11 cellular contexts compared by ENCODE assay signal in the genomic region with DNA sequence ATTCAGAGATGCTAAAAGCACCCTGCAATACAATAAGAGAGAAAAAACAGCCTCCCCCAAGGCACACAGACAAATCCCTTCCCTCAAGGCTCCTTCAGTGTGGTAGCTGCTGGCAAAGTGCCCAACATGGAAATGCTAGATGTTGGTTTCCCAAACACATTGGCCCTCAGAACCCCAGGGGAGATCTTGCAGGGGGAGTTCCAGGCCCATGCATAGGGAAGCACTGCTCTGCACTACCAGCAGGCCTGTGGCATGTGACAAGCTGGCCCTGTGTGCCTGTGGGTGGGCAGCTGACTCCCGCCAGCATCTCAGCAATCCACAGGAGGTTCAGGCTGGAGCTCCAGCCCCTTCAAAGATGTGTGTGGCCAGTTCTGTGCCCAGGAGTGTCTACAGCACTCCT. TPM values are rescaled to one million over a fixed set of nuclear protein-coding genes. Genes with fewer than 3 reads are reported as not detected.
DNase-seq lines count a peak whose midpoint lies in the region; ATAC-seq and TF ChIP-seq lines count a peak whose summit lies in the region.
"Had no signal": no experiment of that assay in that cellular context is flagged by ENCODE, and none has a peak within 500 bp of the region (broad histone marks: within the 10 kb centered on the region; RNA-seq: fewer than 3 reads in every experiment).

No MANE protein-coding gene starts in this region.

- no peaks in the 10 kb centered on the region for H3K36me3 Mint-ChIP-seq in CD8-positive, alpha-beta T cell
- H3K36me3 Mint-ChIP-seq in activated B cell treated with CpG ODN at 0.5 μM for 24 hours (ENCODE audit: low read depth) (no peaks in the 10 kb centered on the region), neural progenitor cell (no peaks in the 10 kb centered on the region)

- H3K4me3 ChIP-seq in CD8-positive, alpha-beta T cell (ENCODE audit: low read depth, low read length): no peak overlapping the region
- H3K4me3 ChIP-seq in neural progenitor cell: no peak overlapping the region
- H3K4me3 ChIP-seq: prostate gland had no signal

- no peak for TF ChIP-seq CTCF in CD8-positive, alpha-beta T cell (IDR thresholded peaks at IDR 0.05)
- TF ChIP-seq CTCF in activated B cell treated with CpG ODN at 0.5 μM for 24 hours (IDR thresholded peaks at IDR 0.05) (no peak), neural progenitor cell (IDR thresholded peaks at IDR 0.05) (no peak)

- H3K27ac Mint-ChIP-seq in CD8-positive, alpha-beta T cell: peak overlapping the region; percentile 83
- H3K27ac Mint-ChIP-seq in activated B cell treated with CpG ODN at 0.5 μM for 24 hours: peak overlapping the region; percentile 88
- no peak overlapping the region for H3K27ac Mint-ChIP-seq in neural progenitor cell

- no peak for DNase-seq in CD8-positive, alpha-beta T cell
- DNase-seq in activated B cell treated with CpG ODN at 0.5 μM for 24 hours: no peak
- DNase-seq in myocyte (ENCODE audit: low read depth): peak; percentile 65
- DNase-seq in globus pallidus (ENCODE audit: low spot score): no peak
- no peak for DNase-seq in HEK293T (ENCODE audit: extremely low spot score)
- DNase-seq in neural progenitor cell (ENCODE audit: low spot score): no peak
- DNase-seq in inferior parietal cortex (ENCODE audit: extremely low spot score): no peak
- DNase-seq: Karpas-422, kidney glomerular epithelial cell had no signal

- no peaks in the 10 kb centered on the region for H3K36me3 ChIP-seq in CD8-positive, alpha-beta T cell (ENCODE audit: insufficient read depth, low read length)
- no peaks in the 10 kb centered on the region for H3K36me3 ChIP-seq in neural progenitor cell
- H3K36me3 ChIP-seq: prostate gland had no signal

- no peaks in the 10 kb centered on the region for H3F3A ChIP-seq in neural progenitor cell (ENCODE audit: low read depth)

- peaks cover 24% of the 10 kb centered on the region for H3K4me1 ChIP-seq in CD8-positive, alpha-beta T cell (ENCODE audit: insufficient read depth, low read length)
- no peaks in the 10 kb centered on the region for H3K4me1 ChIP-seq in neural progenitor cell
- H3K4me1 ChIP-seq: prostate gland had no signal

- H3K4me3 Mint-ChIP-seq in CD8-positive, alpha-beta T cell: no peak overlapping the region
- peak overlapping the region; percentile 59 for H3K4me3 Mint-ChIP-seq in activated B cell treated with CpG ODN at 0.5 μM for 24 hours
- H3K4me3 Mint-ChIP-seq in neural progenitor cell: no peak overlapping the region

- H3K27me3 ChIP-seq in CD8-positive, alpha-beta T cell (ENCODE audit: insufficient read depth, low read length): no peaks in the 10 kb centered on the region
- no peaks in the 10 kb centered on the region for H3K27me3 ChIP-seq in neural progenitor cell

- H3K9me3 Mint-ChIP-seq in CD8-positive, alpha-beta T cell: no peaks in the 10 kb centered on the region
- H3K9me3 Mint-ChIP-seq in activated B cell treated with CpG ODN at 0.5 μM for 24 hours: no peaks in the 10 kb centered on the region
- H3K9me3 Mint-ChIP-seq in neural progenitor cell: no peaks in the 10 kb centered on the region

- no peak overlapping the region for H2AFZ ChIP-seq in neural progenitor cell (replicated peaks)

- H3K4me2 ChIP-seq in neural progenitor cell: no peak overlapping the region

- CTCF ChIA-PET in CD8-positive, alpha-beta T cell (lab: Charles Lee): interaction anchor here (1.7 kb wide), 1 partner anchor 10 kb away, joined by 4 read pairs; no protein-coding TSS in a partner anchor
- CTCF ChIA-PET in activated B cell treated with CpG ODN at 0.5 μM for 24 hours (lab: Charles Lee): interaction anchor here (1.0 to 1.2 kb wide), 2 partner anchors 17 kb away, joined by 3 to 6 read pairs; a partner anchor contains a TSS
- CTCF ChIA-PET in HEK293T (lab: Yijun Ruan, JAX): no interaction called here

- no peaks in the 10 kb centered on the region for H4K20me1 ChIP-seq in neural progenitor cell (ENCODE audit: low read depth)

- no peak overlapping the region for H3K9ac ChIP-seq in neural progenitor cell

- H3K4me1 Mint-ChIP-seq in CD8-positive, alpha-beta T cell (ENCODE audit: low read depth): peaks cover 21% of the 10 kb centered on the region
- H3K4me1 Mint-ChIP-seq in activated B cell treated with CpG ODN at 0.5 μM for 24 hours (peaks cover 51% of the 10 kb centered on the region), neural progenitor cell (peaks cover 15% of the 10 kb centered on the region)

- intact Hi-C loops in CD8-positive, alpha-beta T cell (cut with DNase I, micrococcal nuclease): loop anchor here in 1 of 2 experiments (1.0 kb wide), 1 partner anchor 32 kb away; no protein-coding TSS in a partner anchor
- intact Hi-C loops in activated B cell treated with CpG ODN at 0.5 μM for 24 hours (cut with micrococcal nuclease): loop anchor here (1.0 kb wide), 2 partner anchors 16 to 17 kb away; a partner anchor contains a TSS

- peak overlapping the region; percentile 10 for H3K27ac ChIP-seq in CD8-positive, alpha-beta T cell (ENCODE audit: low read depth, low read length)
- no peak overlapping the region for H3K27ac ChIP-seq in neural progenitor cell
- H3K27ac ChIP-seq: prostate gland had no signal

- no peaks in the 10 kb centered on the region for H3K79me2 ChIP-seq in neural progenitor cell (ENCODE audit: low read depth)

- ATAC-seq in CD8-positive, alpha-beta T cell: no peak
- ATAC-seq in GM19023 (IDR thresholded peaks at IDR 0.05; ENCODE audit: unreplicated experiment) (peak; percentile 18), activated B cell treated with CpG ODN at 0.5 μM for 24 hours (ENCODE audit: low read depth) (no peak)

- no peaks in the 10 kb centered on the region for H3K9me3 ChIP-seq in CD8-positive, alpha-beta T cell (ENCODE audit: low read length)
- no peaks in the 10 kb centered on the region for H3K9me3 ChIP-seq in neural progenitor cell (ENCODE audit: low read depth)
- H3K9me3 ChIP-seq: prostate gland had no signal

- POLR2A ChIA-PET in CD8-positive, alpha-beta T cell (lab: Charles Lee): interaction anchor here (0.9 to 2.3 kb wide), 3 partner anchors 13 to 148 kb away, joined by 4 to 24 read pairs (median 4); a partner anchor contains a TSS
- POLR2A ChIA-PET in activated B cell treated with CpG ODN at 0.5 μM for 24 hours (lab: Charles Lee) (interaction anchor here (0.6 to 6.1 kb wide), 9 partner anchors 8 to 1666 kb away, joined by 3 to 67 read pairs (median 5); a partner anchor contains a TSS), HEK293T (lab: Yijun Ruan, JAX) (interaction anchor here (1.0 to 3.4 kb wide), 2 partner anchors 12 to 16 kb away, joined by 3 to 11 read pairs; a partner anchor contains a TSS)

- H3K27me3 Mint-ChIP-seq in CD8-positive, alpha-beta T cell (ENCODE audit: low read depth): no peaks in the 10 kb centered on the region
- H3K27me3 Mint-ChIP-seq in activated B cell treated with CpG ODN at 0.5 μM for 24 hours: no peaks in the 10 kb centered on the region
- H3K27me3 Mint-ChIP-seq in neural progenitor cell (ENCODE audit: insufficient read depth, low read depth): no peaks in the 10 kb centered on the region

TF ChIP-seq in HEK293T, 16 proteins besides CTCF, POLR2A, EP300 and RAD21:
- no peak for TF ChIP-seq TARDBP (IDR thresholded peaks at IDR 0.05)
- TF ChIP-seq ZNF384 (IDR thresholded peaks at IDR 0.05): no peak
- TF ChIP-seq FOXK2 (IDR thresholded peaks at IDR 0.05): no peak
- TF ChIP-seq, protein P1, sequence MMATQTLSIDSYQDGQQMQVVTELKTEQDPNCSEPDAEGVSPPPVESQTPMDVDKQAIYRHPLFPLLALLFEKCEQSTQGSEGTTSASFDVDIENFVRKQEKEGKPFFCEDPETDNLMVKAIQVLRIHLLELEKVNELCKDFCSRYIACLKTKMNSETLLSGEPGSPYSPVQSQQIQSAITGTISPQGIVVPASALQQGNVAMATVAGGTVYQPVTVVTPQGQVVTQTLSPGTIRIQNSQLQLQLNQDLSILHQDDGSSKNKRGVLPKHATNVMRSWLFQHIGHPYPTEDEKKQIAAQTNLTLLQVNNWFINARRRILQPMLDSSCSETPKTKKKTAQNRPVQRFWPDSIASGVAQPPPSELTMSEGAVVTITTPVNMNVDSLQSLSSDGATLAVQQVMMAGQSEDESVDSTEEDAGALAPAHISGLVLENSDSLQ (IDR thresholded peaks at IDR 0.05): no peak
- no peak for TF ChIP-seq FOXM1 (IDR thresholded peaks at IDR 0.05; ENCODE audit: borderline replicate concordance)
- TF ChIP-seq BHLHE40 (IDR thresholded peaks at IDR 0.05; ENCODE audit: borderline replicate concordance): no peak
- TF ChIP-seq FOXA1 (IDR thresholded peaks at IDR 0.05): no peak
- no peak for TF ChIP-seq NFRKB (IDR thresholded peaks at IDR 0.05)
- no peak for TF ChIP-seq L3MBTL2 (conservative IDR thresholded peaks at IDR 0.05)
- no peak for TF ChIP-seq ARNT (IDR thresholded peaks at IDR 0.05)
- TF ChIP-seq ELF4 (IDR thresholded peaks at IDR 0.05): no peak
- no peak for TF ChIP-seq SUZ12 (IDR thresholded peaks at IDR 0.05)
- no peak for TF ChIP-seq HDGF (IDR thresholded peaks at IDR 0.05; ENCODE audit: borderline replicate concordance)
- no peak for TF ChIP-seq CTBP1 (IDR thresholded peaks at IDR 0.05; ENCODE audit: borderline replicate concordance)

RNA-seq across cellular contexts. Expression of a gene that starts 16.8 kb away (rescaled TPM):
- 10 to 100 TPM; 66.7 to 66.9 TPM for total RNA-seq in CD8-positive, alpha-beta T cell
- total RNA-seq in activated B cell treated with CpG ODN at 0.5 μM for 24 hours (15.2 and 17.4 TPM in 2 replicates), myocyte (21.2 and 27.6 TPM in 2 replicates), neural progenitor cell (ENCODE audit: low replicate concordance) (7.0 and 9.3 TPM in 2 replicates)
- polyA plus RNA-seq in myocyte (2012): 27.2 TPM

RNA-seq across cellular contexts. Expression of a gene that starts 44.6 kb away (rescaled TPM):
- not detected for total RNA-seq in CD8-positive, alpha-beta T cell
- 0.05 TPM in 1 of 2 replicates, not detected in the other for total RNA-seq in activated B cell treated with CpG ODN at 0.5 μM for 24 hours
- 0.08 TPM in 1 of 2 replicates, not detected in the other for total RNA-seq in myocyte
- 0.13 TPM for polyA plus RNA-seq in myocyte (2012)
- total RNA-seq in neural progenitor cell (ENCODE audit: low replicate concordance): 1.4 and 2.7 TPM in 2 replicates
